ENCODE assay signal across 24 cellular contexts in genomic region chr22:38964306-38964705, GRCh38. TPM values are rescaled to one million over a fixed set of nuclear protein-coding genes. Genes with fewer than 3 reads are reported as not detected.
DNase-seq lines count a peak whose midpoint lies in the region; ATAC-seq, FAIRE-seq and TF ChIP-seq lines count a peak whose summit lies in the region.
"Had no signal": no experiment of that assay in that cellular context is flagged by ENCODE, and none has a peak within 500 bp of the region (broad histone marks: within the 10 kb centered on the region; RNA-seq: fewer than 3 reads in every experiment).

No MANE protein-coding gene starts in this region.

- TF ChIP-seq CTCF in H1 (IDR thresholded peaks at IDR 0.05; ENCODE audit: control extremely low read depth in 1 of 3, insufficient read depth in 1 of 3, low read depth in 1 of 3, low read length in 3 of 3) = no peak
- no peak for TF ChIP-seq CTCF in type B pancreatic cell (conservative IDR thresholded peaks at IDR 0.05)

- no peak overlapping the region for H2BK15ac ChIP-seq in H1 (ENCODE audit: low read length)
- H2BK15ac ChIP-seq in neuronal stem cell (ENCODE audit: low read length) = peak overlapping the region; percentile 25

- H2BK12ac ChIP-seq in H1 (ENCODE audit: low read depth, low read length) (peak overlapping the region; percentile 77; the same call in 1 of the 2 replicates), neuronal stem cell (ENCODE audit: low read length) (peak overlapping the region; percentile 22)

- no peak overlapping the region for H3K23ac ChIP-seq in H1 (ENCODE audit: insufficient read length)
- no peak overlapping the region for H3K23ac ChIP-seq in neuronal stem cell (ENCODE audit: low read depth, low read length, poor library complexity)

- no peaks in the 10 kb centered on the region for H3K27me3 ChIP-seq in H1 (replicated peaks in 1 of 4; ENCODE audit: control insufficient read depth in 3 of 4, extremely low read depth in 1 of 4, insufficient read depth in 3 of 4, low read length in 3 of 4)
- peaks cover 0 to 53% (median 0%) of the 10 kb centered on the region in 3 experiments for H3K27me3 ChIP-seq in neuronal stem cell (ENCODE audit: control insufficient read depth in 3 of 3, insufficient read depth in 3 of 3, low read depth in 1 of 3, low read length in 3 of 3)
- H3K27me3 ChIP-seq: Peyer's patch had no signal

- H3K9me3 Mint-ChIP-seq in stimulated activated naive CD8-positive, alpha-beta T cell treated with anti-CD3 and anti-CD28 coated beads, Interleukin-15, amount 100 ng/mL, for 72 hours = no peaks in the 10 kb centered on the region
- no peaks in the 10 kb centered on the region for H3K9me3 Mint-ChIP-seq in type B pancreatic cell
- H3K9me3 Mint-ChIP-seq: GM23338, IgD-negative memory B cell had no signal

- H3K9ac ChIP-seq in H1 (replicated peaks in 1 of 4; ENCODE audit: extremely low read depth in 1 of 4, low read depth in 3 of 4, low read length in 3 of 4) (no peak overlapping the region), neuronal stem cell (ENCODE audit: low read depth, low read length, poor library complexity) (no peak overlapping the region)

- H3K14ac ChIP-seq in H1 (ENCODE audit: insufficient read length) (no peak overlapping the region), neuronal stem cell (ENCODE audit: low read length) (peak overlapping the region; percentile 8)

- H2AK5ac ChIP-seq in H1 (ENCODE audit: low read depth, low read length) (no peak overlapping the region), neuronal stem cell (ENCODE audit: low read depth, low read length) (peak overlapping the region; percentile 86)

- ATAC-seq in stimulated activated naive CD8-positive, alpha-beta T cell treated with anti-CD3 and anti-CD28 coated beads, Interleukin-15, Interleukin-2, amounts not matched to agents 100 U/mL and 50 U/mL, for 24 hours = peak; percentile 32
- ATAC-seq in stimulated activated naive CD8-positive, alpha-beta T cell treated with anti-CD3 and anti-CD28 coated beads, Interleukin-15, amount 100 ng/mL, for 72 hours = no peak

- H3K27ac Mint-ChIP-seq in stimulated activated naive CD8-positive, alpha-beta T cell treated with anti-CD3 and anti-CD28 coated beads, Interleukin-15, amount 100 ng/mL, for 72 hours = no peak overlapping the region
- H3K27ac Mint-ChIP-seq in type B pancreatic cell = peak overlapping the region; percentile 96
- H3K27ac Mint-ChIP-seq: GM23338, IgD-negative memory B cell had no signal

- TF ChIP-seq POLR2A in H1 (IDR thresholded peaks at IDR 0.05; ENCODE audit: control extremely low read depth in 1 of 2, low read depth in 2 of 2, low read length in 2 of 2) = no peak

- H3K79me2 ChIP-seq in H1 (ENCODE audit: control insufficient read depth in 1 of 2, insufficient read depth in 2 of 2, low read length in 2 of 2) = no peaks in the 10 kb centered on the region

- H3K79me1 ChIP-seq in H1 (ENCODE audit: low read depth, low read length) (no peaks in the 10 kb centered on the region), neuronal stem cell (ENCODE audit: low read depth, low read length) (peaks cover 2% of the 10 kb centered on the region)

- H3K4me1 ChIP-seq in H1 (replicated peaks in 1 of 4; ENCODE audit: control insufficient read depth in 3 of 4, insufficient read depth in 4 of 4, low read length in 3 of 4) = peaks cover 0 to 10% (median 3%) of the 10 kb centered on the region in 4 experiments; a peak in 5 of 7 replicates
- peaks cover 0 to 10% of the 10 kb centered on the region in 2 donors for H3K4me1 ChIP-seq in neuronal stem cell (ENCODE audit: control insufficient read depth in 2 of 2, insufficient read depth in 1 of 2, low read depth in 1 of 2, low read length in 2 of 2)
- H3K4me1 ChIP-seq: SJSA1 had no signal

- no peak overlapping the region for H4K91ac ChIP-seq in H1 (replicated peaks; ENCODE audit: insufficient read length, low read length)
- H4K91ac ChIP-seq in neuronal stem cell (ENCODE audit: low read depth, low read length, poor library complexity) = no peak overlapping the region

- H4K8ac ChIP-seq in H1 (ENCODE audit: extremely low read depth, insufficient read depth, low read length) = no peak overlapping the region
- no peak overlapping the region for H4K8ac ChIP-seq in neuronal stem cell (ENCODE audit: low read depth, low read length)

- H4K5ac ChIP-seq in H1 (ENCODE audit: insufficient read length, low read depth, low read length) = no peak overlapping the region

- H3K9me3 ChIP-seq in H1 (ENCODE audit: insufficient read depth in 2 of 2, low read depth in 1 of 2, low read length in 1 of 2) = no peaks in the 10 kb centered on the region
- H3K9me3 ChIP-seq in neuronal stem cell (replicated peaks in 1 of 2; ENCODE audit: control insufficient read depth in 2 of 2, insufficient read depth in 1 of 2, low read depth in 1 of 2, low read length in 2 of 2) = no peaks in the 10 kb centered on the region
- H3K9me3 ChIP-seq: Peyer's patch, SJSA1 had no signal

- H2BK5ac ChIP-seq in H1 (ENCODE audit: low read depth, low read length) (no peak overlapping the region), neuronal stem cell (ENCODE audit: low read length) (peak overlapping the region; percentile 78)

- H3K18ac ChIP-seq in H1 (ENCODE audit: extremely low read depth, low read length) (no peak overlapping the region), neuronal stem cell (ENCODE audit: low read length) (peak overlapping the region; percentile 64)

- H3K36me3 ChIP-seq in H1 (ENCODE audit: control insufficient read depth in 2 of 4, insufficient read depth in 4 of 4, low read length in 3 of 4) (no peaks in the 10 kb centered on the region), neuronal stem cell (replicated peaks in 1 of 2; ENCODE audit: control insufficient read depth in 2 of 2, insufficient read depth in 2 of 2, low read length in 2 of 2) (no peaks in the 10 kb centered on the region)
- H3K36me3 ChIP-seq: Peyer's patch, SJSA1 had no signal

- TF ChIP-seq EP300 in H1 (IDR thresholded peaks at IDR 0.05; ENCODE audit: borderline replicate concordance in 1 of 2, low read depth in 2 of 2, low read length in 2 of 2) = no peak

- no peaks in the 10 kb centered on the region for H4K20me1 ChIP-seq in H1 (replicated peaks in 1 of 2; ENCODE audit: control insufficient read depth in 1 of 2, insufficient read depth in 2 of 2, low read length in 2 of 2)

- H3K23me2 ChIP-seq in H1 (ENCODE audit: low read depth, low read length) = no peaks in the 10 kb centered on the region

- H3K4ac ChIP-seq in H1 (replicated peaks; ENCODE audit: insufficient read length, low read depth, low read length) (no peak overlapping the region), neuronal stem cell (ENCODE audit: low read length) (peak overlapping the region; percentile 53)

- H3K4me1 Mint-ChIP-seq in stimulated activated naive CD8-positive, alpha-beta T cell treated with anti-CD3 and anti-CD28 coated beads, Interleukin-15, amount 100 ng/mL, for 72 hours = peaks cover 12% of the 10 kb centered on the region
- peaks cover 8% of the 10 kb centered on the region for H3K4me1 Mint-ChIP-seq in type B pancreatic cell (ENCODE audit: unreplicated experiment)

- WGBS in H1 (ENCODE audit: extremely low coverage in 1 of 2, insufficient coverage in 1 of 2, insufficient read length in 1 of 2, insufficient replicate concordance in 2 of 2, low coverage in 1 of 2, low lambda C conversion rate in 2 of 2, missing lambda C conversion rate in 1 of 2), 2 experiments = 76% methylated on average over 3 of the region's 7 CpGs; no CpG with 5 or more reads in 1 of the 2 experiments
- no CpG with 5 or more reads among the region's 7 CpGs for WGBS in neuronal stem cell (ENCODE audit: extremely low coverage in 2 of 2, insufficient read length in 2 of 2, insufficient replicate concordance in 1 of 2), 2 donors

- H2AFZ ChIP-seq in H1 (ENCODE audit: low read length) (no peak overlapping the region), neuronal stem cell (ENCODE audit: low read length) (no peak overlapping the region)
- H2AFZ ChIP-seq: GM23338 had no signal

- TF ChIP-seq RAD21 in H1 (IDR thresholded peaks at IDR 0.05 in 1 of 2, conservative IDR thresholded peaks at IDR 0.05 in 1 of 2; ENCODE audit: low read depth in 2 of 2, low read length in 2 of 2) = no peak

- H3K4me3 Mint-ChIP-seq in stimulated activated naive CD8-positive, alpha-beta T cell treated with anti-CD3 and anti-CD28 coated beads, Interleukin-15, amount 100 ng/mL, for 72 hours = no peak overlapping the region
- no peak overlapping the region for H3K4me3 Mint-ChIP-seq in type B pancreatic cell
- H3K4me3 Mint-ChIP-seq: GM23338, IgD-negative memory B cell had no signal

- H2BK120ac ChIP-seq in H1 (replicated peaks; ENCODE audit: low read depth, low read length) (no peak overlapping the region), neuronal stem cell (ENCODE audit: low read depth, low read length) (no peak overlapping the region)

- FAIRE-seq in H1 (lab: Jason Lieb, UNC) = no peak
- FAIRE-seq: GM12878 had no signal

- no peak overlapping the region for H3K56ac ChIP-seq in H1 (replicated peaks; ENCODE audit: insufficient read length, low read depth, low read length)

- H3K27ac ChIP-seq in H1 (ENCODE audit: low read depth, low read length) (no peak overlapping the region), neuronal stem cell (replicated peaks; ENCODE audit: low read length) (no peak overlapping the region)
- H3K27ac ChIP-seq: SJSA1 had no signal

- CTCF ChIA-PET in H1 (lab: Charles Lee; ENCODE audit: partially characterized antibody) = interaction anchor here (2.0 kb wide), 1 partner anchor 9 kb away, joined by 13 read pairs; no protein-coding TSS in a partner anchor

- H3K4me2 ChIP-seq in H1 (ENCODE audit: insufficient read depth in 1 of 2, low read depth in 2 of 2, low read length in 2 of 2) = no peak overlapping the region
- no peak overlapping the region for H3K4me2 ChIP-seq in neuronal stem cell (ENCODE audit: insufficient read depth, low read length, poor library complexity, severe bottlenecking)
- H3K4me2 ChIP-seq: GM23338 had no signal

- no peak for DNase-seq in stimulated activated naive CD8-positive, alpha-beta T cell treated with anti-CD3 and anti-CD28 coated beads, Interleukin-15, Interleukin-2, amounts not matched to agents 100 U/mL and 50 U/mL, for 24 hours
- DNase-seq in stimulated activated naive CD8-positive, alpha-beta T cell treated with anti-CD3 and anti-CD28 coated beads, Interleukin-15, amount 100 ng/mL, for 72 hours = no peak
- DNase-seq in H1 (ENCODE audit: low read depth in 1 of 2, low spot score in 2 of 2) (no peak), neuronal stem cell (ENCODE audit: low spot score) (no peak), type B pancreatic cell (ENCODE audit: extremely low spot score, unreplicated experiment) (no peak), NCI-H2081 treated with DMSO at 0.1 percent for 48 hours (lab: John Stamatoyannopoulos, UW) (no peak), ecto neural progenitor cell (ENCODE audit: low spot score) (no peak)
- DNase-seq in activated CD8-positive, alpha-beta memory T cell treated with anti-CD3 and anti-CD28 coated beads for 24 hours = no peak
- DNase-seq: 8988T, AML-193, DMS 273 treated with DMSO at 0.1 percent for 48 hours, DND-41, NCI-H1105, NCI-H146, NCI-H2029, NCI-H524 treated with DMSO at 0.1 percent for 48 hours, NCI-H82 had no signal

- no peaks in the 10 kb centered on the region for H3K36me3 Mint-ChIP-seq in type B pancreatic cell

- no peak overlapping the region for H2BK20ac ChIP-seq in H1 (ENCODE audit: low read length)

- H3K4me3 ChIP-seq in H1 (ENCODE audit: extremely low read depth in 1 of 4, insufficient read depth in 2 of 4, low read depth in 3 of 4, low read length in 4 of 4) = no peak overlapping the region
- no peak overlapping the region for H3K4me3 ChIP-seq in neuronal stem cell (ENCODE audit: low read length in 2 of 2)
- H3K4me3 ChIP-seq: GM12878, GM23338, Peyer's patch, SJSA1 had no signal

- peaks cover 54% of the 10 kb centered on the region for H3K27me3 Mint-ChIP-seq in stimulated activated naive CD8-positive, alpha-beta T cell treated with anti-CD3 and anti-CD28 coated beads, Interleukin-15, amount 100 ng/mL, for 72 hours
- H3K27me3 Mint-ChIP-seq in type B pancreatic cell = no peaks in the 10 kb centered on the region

- POLR2A ChIA-PET in H1 (lab: Charles Lee; ENCODE audit: partially characterized antibody) = no interaction called here

RNA-seq across cellular contexts. Expression of gene APOBEC3A, which starts 6.9 kb away (rescaled TPM):
- total RNA-seq in H1 (2021; fragmentation: NEBNext Ultra II Directional; extraction: Animal tissue kit (Norgen Biotek cat#: 25700)) = not detected in 2 replicates
- polyA plus RNA-seq in H1 (2011; rRNA removed) = not detected in 2 replicates
- not detected for polyA plus RNA-seq in H1 (2011; cell fraction: cytosol; rRNA removed)
- polyA plus RNA-seq in H1 (2011; cell fraction: nucleus; rRNA removed) = not detected
- polyA plus RNA-seq in H1 (2012, experiment 1 of 2) = not detected in 4 replicates
- polyA plus RNA-seq in H1 (2012, experiment 2 of 2) = not detected
- polyA plus RNA-seq in H1 (2013, experiment 1 of 2) = 0.04 TPM
- not detected for polyA plus RNA-seq in H1 (2013, experiment 2 of 2)
- polyA minus RNA-seq in H1 (2011; rRNA and poly(A)+ RNA removed) = not detected in 2 replicates
- polyA minus RNA-seq in H1 (2011; cell fraction: cytosol; rRNA and poly(A)+ RNA removed) = not detected
- polyA minus RNA-seq in H1 (2011; cell fraction: nucleus; rRNA and poly(A)+ RNA removed) = not detected
- not detected for polyA plus RNA-seq in neuronal stem cell (2013, experiment 1 of 2)
- not detected for polyA plus RNA-seq in neuronal stem cell (2013, experiment 2 of 2)
- 0.67 and 1.6 TPM in 2 replicates for total RNA-seq in type B pancreatic cell (ENCODE audit: low replicate concordance)
- total RNA-seq: GM12878, GM23338, OCI-LY7, SJSA1 had no signal
- polyA plus RNA-seq: AG04450, IgD-negative memory B cell had no signal

RNA-seq across cellular contexts. Expression of gene APOBEC3B, which starts 17.8 kb away (rescaled TPM):
- 14.2 and 16.3 TPM in 2 replicates for total RNA-seq in H1 (2021; fragmentation: NEBNext Ultra II Directional; extraction: Animal tissue kit (Norgen Biotek cat#: 25700))
- polyA plus RNA-seq in H1 (2011; rRNA removed) = 43.3 and 74.9 TPM in 2 replicates
- polyA plus RNA-seq in H1 (2011; cell fraction: cytosol; rRNA removed) = 40.4 TPM
- polyA plus RNA-seq in H1 (2011; cell fraction: nucleus; rRNA removed) = 33.2 TPM
- polyA plus RNA-seq in H1 (2012, experiment 1 of 2) = 32.7 to 53.6 TPM (median 44.2 TPM) in 4 replicates
- polyA plus RNA-seq in H1 (2012, experiment 2 of 2) = 38.3 TPM
- 10.0 TPM for polyA plus RNA-seq in H1 (2013, experiment 1 of 2)
- polyA plus RNA-seq in H1 (2013, experiment 2 of 2) = 10.3 TPM
- 28.2 and 43.0 TPM in 2 replicates for polyA minus RNA-seq in H1 (2011; rRNA and poly(A)+ RNA removed)
- 13.7 TPM for polyA minus RNA-seq in H1 (2011; cell fraction: cytosol; rRNA and poly(A)+ RNA removed)
- polyA minus RNA-seq in H1 (2011; cell fraction: nucleus; rRNA and poly(A)+ RNA removed) = 8.5 TPM
- polyA plus RNA-seq in neuronal stem cell (2013, experiment 1 of 2) = 2.9 TPM
- 2.8 TPM for polyA plus RNA-seq in neuronal stem cell (2013, experiment 2 of 2)
- 6.7 and 7.1 TPM in 2 replicates for total RNA-seq in type B pancreatic cell (ENCODE audit: low replicate concordance)

RNA-seq across cellular contexts. Expression of gene APOBEC3C, which starts 49.8 kb away (rescaled TPM):
- total RNA-seq in H1 (2021; fragmentation: NEBNext Ultra II Directional; extraction: Animal tissue kit (Norgen Biotek cat#: 25700)) = 23.3 and 23.7 TPM in 2 replicates
- polyA plus RNA-seq in H1 (2011; rRNA removed) = 20.3 and 22.8 TPM in 2 replicates
- 13.0 TPM for polyA plus RNA-seq in H1 (2011; cell fraction: cytosol; rRNA removed)
- 11.5 TPM for polyA plus RNA-seq in H1 (2011; cell fraction: nucleus; rRNA removed)
- polyA plus RNA-seq in H1 (2012, experiment 1 of 2) = 24.1 to 37.8 TPM (median 30.0 TPM) in 4 replicates
- 34.1 TPM for polyA plus RNA-seq in H1 (2012, experiment 2 of 2)
- 41.5 TPM for polyA plus RNA-seq in H1 (2013, experiment 1 of 2)
- polyA plus RNA-seq in H1 (2013, experiment 2 of 2) = 38.6 TPM
- 9.3 and 11.0 TPM in 2 replicates for polyA minus RNA-seq in H1 (2011; rRNA and poly(A)+ RNA removed)
- polyA minus RNA-seq in H1 (2011; cell fraction: cytosol; rRNA and poly(A)+ RNA removed) = 8.7 TPM
- polyA minus RNA-seq in H1 (2011; cell fraction: nucleus; rRNA and poly(A)+ RNA removed) = 6.3 TPM
- 18.7 TPM for polyA plus RNA-seq in neuronal stem cell (2013, experiment 1 of 2)
- polyA plus RNA-seq in neuronal stem cell (2013, experiment 2 of 2) = 20.6 TPM
- 26.0 and 55.3 TPM in 2 replicates for total RNA-seq in type B pancreatic cell (ENCODE audit: low replicate concordance)

RNA-seq across cellular contexts. Expression of gene APOBEC3D, which starts 56.6 kb away (rescaled TPM):
- total RNA-seq in H1 (2021; fragmentation: NEBNext Ultra II Directional; extraction: Animal tissue kit (Norgen Biotek cat#: 25700)) = 5.5 and 7.2 TPM in 2 replicates
- 2.2 and 4.3 TPM in 2 replicates for polyA plus RNA-seq in H1 (2011; rRNA removed)
- polyA plus RNA-seq in H1 (2011; cell fraction: cytosol; rRNA removed) = 2.7 TPM
- polyA plus RNA-seq in H1 (2011; cell fraction: nucleus; rRNA removed) = 5.2 TPM
- polyA plus RNA-seq in H1 (2012, experiment 1 of 2) = 5.2 to 9.9 TPM (median 8.0 TPM) in 4 replicates
- polyA plus RNA-seq in H1 (2012, experiment 2 of 2) = 3.9 TPM
- 3.9 TPM for polyA plus RNA-seq in H1 (2013, experiment 1 of 2)
- 4.6 TPM for polyA plus RNA-seq in H1 (2013, experiment 2 of 2)
- polyA minus RNA-seq in H1 (2011; rRNA and poly(A)+ RNA removed) = 7.2 and 9.4 TPM in 2 replicates
- 2.7 TPM for polyA minus RNA-seq in H1 (2011; cell fraction: cytosol; rRNA and poly(A)+ RNA removed)
- 3.5 TPM for polyA minus RNA-seq in H1 (2011; cell fraction: nucleus; rRNA and poly(A)+ RNA removed)
- polyA plus RNA-seq in neuronal stem cell (2013, experiment 1 of 2) = 1.2 TPM
- polyA plus RNA-seq in neuronal stem cell (2013, experiment 2 of 2) = 1.2 TPM
- total RNA-seq in type B pancreatic cell (ENCODE audit: low replicate concordance) = 3.9 and 6.9 TPM in 2 replicates
